Comparison of ENCODE assay signal across 16 cellular contexts in genomic region chr2:44186800-44187199, GRCh38. TPM values are rescaled to one million over a fixed set of nuclear protein-coding genes. Genes with fewer than 3 reads are reported as not detected.
DNase-seq lines count a peak whose midpoint lies in the region; ATAC-seq and TF ChIP-seq lines count a peak whose summit lies in the region.
"Had no signal": no experiment of that assay in that cellular context is flagged by ENCODE, and none has a peak within 500 bp of the region (broad histone marks: within the 10 kb centered on the region; RNA-seq: fewer than 3 reads in every experiment).

No MANE protein-coding gene starts in this region.

- H3K27me3 Mint-ChIP-seq in CD8-positive, alpha-beta T cell (ENCODE audit: low read depth) = no peaks in the 10 kb centered on the region
- H3K27me3 Mint-ChIP-seq in CD4-positive, alpha-beta memory T cell = no peaks in the 10 kb centered on the region
- H3K27me3 Mint-ChIP-seq in activated CD8-positive, alpha-beta memory T cell treated with anti-CD3 and anti-CD28 coated beads, Interleukin-2, amount 10 ng/mL, durations not matched to agents 7 days and 5 days = no peaks in the 10 kb centered on the region

- no peak overlapping the region for H4K12ac ChIP-seq in trophoblast cell (ENCODE audit: low read depth, low read length)

- POLR2A ChIA-PET in CD8-positive, alpha-beta T cell (lab: Charles Lee) = interaction anchor here (0.6 kb wide), 1 partner anchor 216 kb away, joined by 5 read pairs; no protein-coding TSS in a partner anchor
- POLR2A ChIA-PET in CD4-positive, alpha-beta memory T cell (lab: Charles Lee; ENCODE audit: partially characterized antibody) = interaction anchor here (2.2 kb wide), 1 partner anchor 17 kb away, joined by 9 read pairs; no protein-coding TSS in a partner anchor

- H3K27ac Mint-ChIP-seq in CD8-positive, alpha-beta T cell = no peak overlapping the region
- peak overlapping the region in 2 of 7 donors; percentile 0 to 2 for H3K27ac Mint-ChIP-seq in CD4-positive, alpha-beta memory T cell
- no peak overlapping the region for H3K27ac Mint-ChIP-seq in activated CD8-positive, alpha-beta memory T cell treated with anti-CD3 and anti-CD28 coated beads, Interleukin-2, amount 10 ng/mL, durations not matched to agents 7 days and 5 days
- H3K27ac Mint-ChIP-seq: activated T-cell treated with anti-CD3 and anti-CD28 coated beads, Interleukin-2, amount 50 U/mL, for 72 hours; neural progenitor cell had no signal

- H3K9me3 Mint-ChIP-seq in CD8-positive, alpha-beta T cell = no peaks in the 10 kb centered on the region
- H3K9me3 Mint-ChIP-seq in CD4-positive, alpha-beta memory T cell = no peaks in the 10 kb centered on the region
- H3K9me3 Mint-ChIP-seq in activated CD8-positive, alpha-beta memory T cell treated with anti-CD3 and anti-CD28 coated beads, Interleukin-2, amount 10 ng/mL, durations not matched to agents 7 days and 5 days (ENCODE audit: low read depth) = no peaks in the 10 kb centered on the region
- H3K9me3 Mint-ChIP-seq: activated T-cell treated with anti-CD3 and anti-CD28 coated beads, Interleukin-2, amount 50 U/mL, for 72 hours had no signal

- no peaks in the 10 kb centered on the region for H3K27me3 ChIP-seq in CD8-positive, alpha-beta T cell (ENCODE audit: insufficient read depth, low read length)
- no peaks in the 10 kb centered on the region for H3K27me3 ChIP-seq in mesenchymal stem cell (ENCODE audit: control insufficient read depth in 1 of 2, insufficient read depth in 1 of 2, low read length in 2 of 2)
- no peaks in the 10 kb centered on the region for H3K27me3 ChIP-seq in CD4-positive, alpha-beta memory T cell (ENCODE audit: insufficient read depth, low read length)
- no peaks in the 10 kb centered on the region for H3K27me3 ChIP-seq in trophoblast cell (ENCODE audit: insufficient read depth, low read length)
- H3K27me3 ChIP-seq: adrenal gland, MG63, neural progenitor cell had no signal

- H3K79me1 ChIP-seq in mesenchymal stem cell (replicated peaks; ENCODE audit: low read length, poor library complexity, severe bottlenecking) = no peaks in the 10 kb centered on the region
- no peaks in the 10 kb centered on the region for H3K79me1 ChIP-seq in trophoblast cell (ENCODE audit: low read length)

- no peak overlapping the region for H2BK12ac ChIP-seq in mesenchymal stem cell (ENCODE audit: low read length in 2 of 2)
- no peak overlapping the region for H2BK12ac ChIP-seq in trophoblast cell (ENCODE audit: low read length)

- H2BK5ac ChIP-seq in mesenchymal stem cell (ENCODE audit: low read depth, low read length, poor library complexity, severe bottlenecking) (no peak overlapping the region), trophoblast cell (ENCODE audit: low read depth, low read length, poor library complexity) (no peak overlapping the region)

- H4K91ac ChIP-seq in mesenchymal stem cell (ENCODE audit: low read length) (no peak overlapping the region), trophoblast cell (ENCODE audit: low read depth, low read length) (no peak overlapping the region)

- H3K4me3 ChIP-seq in CD8-positive, alpha-beta T cell (ENCODE audit: low read depth, low read length) = no peak overlapping the region
- H3K4me3 ChIP-seq in mesenchymal stem cell (ENCODE audit: insufficient read depth in 1 of 2, low read depth in 1 of 2, low read length in 2 of 2) = no peak overlapping the region
- H3K4me3 ChIP-seq in CD4-positive, alpha-beta memory T cell (ENCODE audit: low read length in 2 of 2) = no peak overlapping the region
- no peak overlapping the region for H3K4me3 ChIP-seq in trophoblast cell (ENCODE audit: low read depth, low read length)
- H3K4me3 ChIP-seq: adrenal gland, MG63, neural progenitor cell had no signal

- H4K8ac ChIP-seq in mesenchymal stem cell (ENCODE audit: low read length) (no peak overlapping the region), trophoblast cell (ENCODE audit: low read depth, low read length) (no peak overlapping the region)

- H2AK5ac ChIP-seq in mesenchymal stem cell (ENCODE audit: low read length, severe bottlenecking) = no peak overlapping the region
- no peak overlapping the region for H2AK5ac ChIP-seq in trophoblast cell (ENCODE audit: low read length)

- peaks cover 8% of the 10 kb centered on the region for H3K79me2 ChIP-seq in trophoblast cell (ENCODE audit: control insufficient read depth, insufficient read depth, low read length, poor library complexity)

- H3K4me1 ChIP-seq in CD8-positive, alpha-beta T cell (ENCODE audit: insufficient read depth, low read length) = peaks cover 63% of the 10 kb centered on the region
- peaks cover 3% of the 10 kb centered on the region for H3K4me1 ChIP-seq in mesenchymal stem cell (ENCODE audit: control insufficient read depth, insufficient read depth, low read depth, low read length)
- H3K4me1 ChIP-seq in CD4-positive, alpha-beta memory T cell (ENCODE audit: insufficient read depth, low read length) = peaks cover 87% of the 10 kb centered on the region
- no peaks in the 10 kb centered on the region for H3K4me1 ChIP-seq in trophoblast cell (ENCODE audit: control insufficient read depth in 1 of 2, insufficient read depth in 2 of 2, low read length in 2 of 2)

- no peaks in the 10 kb centered on the region for H3K36me3 ChIP-seq in CD8-positive, alpha-beta T cell (ENCODE audit: insufficient read depth, low read length)
- H3K36me3 ChIP-seq in mesenchymal stem cell (ENCODE audit: control insufficient read depth in 1 of 2, insufficient read depth in 2 of 2, low read depth in 1 of 2, low read length in 2 of 2) = no peaks in the 10 kb centered on the region
- H3K36me3 ChIP-seq in CD4-positive, alpha-beta memory T cell (ENCODE audit: insufficient read depth, low read length) = no peaks in the 10 kb centered on the region
- peaks cover 0 to 4% of the 10 kb centered on the region in 2 experiments for H3K36me3 ChIP-seq in trophoblast cell (ENCODE audit: control insufficient read depth in 1 of 2, insufficient read depth in 2 of 2, low read length in 2 of 2)
- H3K36me3 ChIP-seq: adrenal gland, MG63 had no signal

- no peak for DNase-seq in CD8-positive, alpha-beta T cell
- peak; percentile 87 for DNase-seq in MV-4-11 (lab: John Stamatoyannopoulos, UW)
- DNase-seq in amniotic epithelial cell (ENCODE audit: low read depth) = peak; percentile 48
- peak; percentile 33 for DNase-seq in mesenchymal stem cell
- DNase-seq in CD4-positive, alpha-beta memory T cell = no peak
- no peak for DNase-seq in activated CD8-positive, alpha-beta memory T cell treated with anti-CD3 and anti-CD28 coated beads, Interleukin-2, amount 10 ng/mL, durations not matched to agents 7 days and 5 days
- DNase-seq in trophoblast cell = no peak
- DNase-seq: activated CD4-positive, alpha-beta T cell treated with anti-CD3 and anti-CD28 coated beads for 4 hours; activated T-cell treated with anti-CD3 and anti-CD28 coated beads, Interleukin-2, amount 50 U/mL, for 72 hours; adrenal gland; mammary epithelial cell; MG63; NCI-H2081 treated with DMSO at 0.1 percent for 48 hours had no signal

- CTCF ChIA-PET in CD8-positive, alpha-beta T cell (lab: Charles Lee) = no interaction called here
- CTCF ChIA-PET in CD4-positive, alpha-beta memory T cell (lab: Charles Lee; ENCODE audit: partially characterized antibody) = no interaction called here
- CTCF ChIA-PET in activated CD8-positive, alpha-beta memory T cell treated with anti-CD3 and anti-CD28 coated beads, Interleukin-2, amount 10 ng/mL, durations not matched to agents 7 days and 5 days (lab: Charles Lee) = interaction anchor here (0.7 to 1.1 kb wide), 2 partner anchors 9 to 100 kb away, joined by 3 read pairs; no protein-coding TSS in a partner anchor

- H3K4me3 Mint-ChIP-seq in CD8-positive, alpha-beta T cell = peak overlapping the region; percentile 4
- peak overlapping the region in 3 of 8 donors; percentile 13 to 44 (median 42) for H3K4me3 Mint-ChIP-seq in CD4-positive, alpha-beta memory T cell
- no peak overlapping the region for H3K4me3 Mint-ChIP-seq in activated CD8-positive, alpha-beta memory T cell treated with anti-CD3 and anti-CD28 coated beads, Interleukin-2, amount 10 ng/mL, durations not matched to agents 7 days and 5 days
- H3K4me3 Mint-ChIP-seq: neural progenitor cell had no signal

- H3K9ac ChIP-seq in mesenchymal stem cell (ENCODE audit: low read length) (no peak overlapping the region), trophoblast cell (ENCODE audit: low read length) (no peak overlapping the region)
- H3K9ac ChIP-seq: neural progenitor cell had no signal

- no peak overlapping the region for H2BK120ac ChIP-seq in mesenchymal stem cell (ENCODE audit: low read depth, low read length)
- no peak overlapping the region for H2BK120ac ChIP-seq in trophoblast cell (ENCODE audit: insufficient read depth, low read length, poor library complexity)

- no peak overlapping the region for H2BK15ac ChIP-seq in mesenchymal stem cell (ENCODE audit: low read depth, poor library complexity, severe bottlenecking)

- H3K14ac ChIP-seq in mesenchymal stem cell (ENCODE audit: low read length in 2 of 2) (no peak overlapping the region), trophoblast cell (ENCODE audit: low read length) (no peak overlapping the region)

- H3K4me2 ChIP-seq in mesenchymal stem cell (ENCODE audit: low read length, poor library complexity, severe bottlenecking) (no peak overlapping the region), trophoblast cell (ENCODE audit: low read length) (no peak overlapping the region)
- H3K4me2 ChIP-seq: neural progenitor cell had no signal

- H3K18ac ChIP-seq in mesenchymal stem cell (ENCODE audit: low read depth in 1 of 2, low read length in 2 of 2) (no peak overlapping the region), trophoblast cell (ENCODE audit: low read length) (no peak overlapping the region)

- H3K23ac ChIP-seq in mesenchymal stem cell (ENCODE audit: low read length in 2 of 2) (no peak overlapping the region), trophoblast cell (ENCODE audit: low read length) (no peak overlapping the region)

- no peaks in the 10 kb centered on the region for H3K9me3 ChIP-seq in CD8-positive, alpha-beta T cell (ENCODE audit: low read length)
- no peaks in the 10 kb centered on the region for H3K9me3 ChIP-seq in mesenchymal stem cell (ENCODE audit: control insufficient read depth, low read length)
- no peaks in the 10 kb centered on the region for H3K9me3 ChIP-seq in CD4-positive, alpha-beta memory T cell (ENCODE audit: control insufficient read depth in 1 of 2, low read length in 2 of 2)
- no peaks in the 10 kb centered on the region for H3K9me3 ChIP-seq in trophoblast cell (ENCODE audit: insufficient read depth, low read depth, low read length)
- H3K9me3 ChIP-seq: adrenal gland, MG63 had no signal

- no peak for TF ChIP-seq CTCF in CD8-positive, alpha-beta T cell (IDR thresholded peaks at IDR 0.05)

- peaks cover 84% of the 10 kb centered on the region for H3K4me1 Mint-ChIP-seq in CD8-positive, alpha-beta T cell (ENCODE audit: low read depth)
- peaks cover 63 to 94% (median 78%) of the 10 kb centered on the region in 4 donors for H3K4me1 Mint-ChIP-seq in CD4-positive, alpha-beta memory T cell
- peaks cover 58% of the 10 kb centered on the region for H3K4me1 Mint-ChIP-seq in activated CD8-positive, alpha-beta memory T cell treated with anti-CD3 and anti-CD28 coated beads, Interleukin-2, amount 10 ng/mL, durations not matched to agents 7 days and 5 days

- no peak for ATAC-seq in CD8-positive, alpha-beta T cell
- ATAC-seq in HG02678 (IDR thresholded peaks at IDR 0.05; ENCODE audit: unreplicated experiment) = no peak
- no peak for ATAC-seq in activated CD8-positive, alpha-beta memory T cell treated with anti-CD3 and anti-CD28 coated beads, Interleukin-2, amount 10 ng/mL, durations not matched to agents 7 days and 5 days
- ATAC-seq: activated T-cell treated with anti-CD3 and anti-CD28 coated beads, Interleukin-2, amount 50 U/mL, for 72 hours; Right ventricle myocardium inferior had no signal

- H3K36me3 Mint-ChIP-seq in CD8-positive, alpha-beta T cell = peaks cover 51% of the 10 kb centered on the region
- peaks cover 10 to 30% of the 10 kb centered on the region in 2 donors for H3K36me3 Mint-ChIP-seq in CD4-positive, alpha-beta memory T cell
- H3K36me3 Mint-ChIP-seq in activated CD8-positive, alpha-beta memory T cell treated with anti-CD3 and anti-CD28 coated beads, Interleukin-2, amount 10 ng/mL, durations not matched to agents 7 days and 5 days = peaks cover 20% of the 10 kb centered on the region

- H3K4ac ChIP-seq in mesenchymal stem cell (ENCODE audit: low read depth in 1 of 2, low read length in 2 of 2) (no peak overlapping the region), trophoblast cell (ENCODE audit: low read depth, low read length) (no peak overlapping the region)

- H2AFZ ChIP-seq in mesenchymal stem cell (ENCODE audit: low read depth, low read length) (no peak overlapping the region), trophoblast cell (ENCODE audit: insufficient read depth, low read length, poor library complexity) (no peak overlapping the region)
- H2AFZ ChIP-seq: neural progenitor cell had no signal

- H3K27ac ChIP-seq in CD8-positive, alpha-beta T cell (ENCODE audit: low read depth, low read length) = no peak overlapping the region
- H3K27ac ChIP-seq in mesenchymal stem cell (ENCODE audit: low read length, poor library complexity, severe bottlenecking) (no peak overlapping the region), trophoblast cell (ENCODE audit: low read depth, low read length) (no peak overlapping the region)
- H3K27ac ChIP-seq in CD4-positive, alpha-beta memory T cell (ENCODE audit: low read depth, low read length) = no peak overlapping the region
- H3K27ac ChIP-seq: adrenal gland, neural progenitor cell had no signal

- intact Hi-C loops in CD8-positive, alpha-beta T cell (cut with DNase I, micrococcal nuclease) = no loop called here
- intact Hi-C loops in CD4-positive, alpha-beta memory T cell (cut with micrococcal nuclease) = no loop called here

RNA-seq across cellular contexts. Expression of gene PPM1B, which starts 18.1 kb away (rescaled TPM):
- total RNA-seq in CD8-positive, alpha-beta T cell = 10 to 100 TPM; 88.7 to 93.0 TPM
- polyA plus RNA-seq in mesenchymal stem cell (2013, experiment 1 of 2) = 29.1 TPM
- 30.1 TPM for polyA plus RNA-seq in mesenchymal stem cell (2013, experiment 2 of 2)
- total RNA-seq in CD4-positive, alpha-beta memory T cell = 10 to 100 TPM; 69.0 to 79.3 TPM
- 10 to 100 TPM; 52.4 to 61.1 TPM for polyA plus RNA-seq in CD4-positive, alpha-beta memory T cell
- total RNA-seq in activated CD8-positive, alpha-beta memory T cell treated with anti-CD3 and anti-CD28 coated beads, Interleukin-2, amount 10 ng/mL, durations not matched to agents 7 days and 5 days = 10 to 100 TPM; 56.4 to 57.0 TPM
- 257 and 270 TPM in 2 replicates for polyA plus RNA-seq in trophoblast cell (2013)

Comparison
In these comparisons a context has a peak if more than half of its experiments do, and no peak if none do; other contexts are left out.
1. DNase-seq: peak in MV-4-11 (single experiment), amniotic epithelial cell (single experiment) and mesenchymal stem cell (single experiment); none in CD8-positive, alpha-beta T cell (0 of 7), CD4-positive, alpha-beta memory T cell (0 of 5), activated CD8-positive, alpha-beta memory T cell treated with anti-CD3 and anti-CD28 coated beads, Interleukin-2, amount 10 ng/mL, durations not matched to agents 7 days and 5 days (single experiment) and trophoblast cell (0 of 2).